19 cellular contexts compared by ENCODE assay signal in the genomic region with DNA sequence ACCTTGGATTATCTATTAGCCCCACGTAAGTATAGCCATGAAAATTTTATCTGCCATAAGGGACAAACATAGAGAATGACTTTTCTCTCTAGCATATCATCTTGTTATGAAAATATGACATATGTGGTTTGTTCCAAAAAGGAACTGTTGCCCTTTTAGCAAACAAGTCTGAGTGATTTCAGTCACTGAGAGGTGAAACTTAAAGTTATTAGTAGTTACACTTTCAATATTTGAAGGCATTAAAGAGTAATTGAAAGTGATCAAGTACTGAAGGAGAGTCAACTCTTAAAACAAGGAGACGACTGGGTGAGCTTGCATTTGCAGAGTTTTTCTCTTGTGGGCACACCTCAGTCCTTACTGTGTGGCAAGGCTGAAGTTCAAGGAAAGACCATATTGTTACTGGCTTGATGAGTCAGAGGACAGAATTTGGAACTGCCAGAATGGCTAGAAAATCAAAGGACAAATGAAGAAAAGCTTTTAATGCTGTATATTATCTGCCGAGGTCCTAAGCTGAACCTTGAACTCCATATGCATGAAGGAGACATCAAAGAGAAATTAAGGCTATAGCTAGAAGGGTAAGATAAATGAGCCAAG.
DNase-seq lines count a peak whose midpoint lies in the region; ATAC-seq and TF ChIP-seq lines count a peak whose summit lies in the region.
"Had no signal": no experiment of that assay in that cellular context is flagged by ENCODE, and none has a peak within 500 bp of the region (broad histone marks: within the 10 kb centered on the region; RNA-seq: fewer than 3 reads in every experiment).

No MANE protein-coding gene starts in this region.

- CTCF ChIA-PET in CD8-positive, alpha-beta memory T cell (lab: Charles Lee): no interaction called here

- no peak overlapping the region for H3K27ac ChIP-seq in thoracic aorta
- H3K27ac ChIP-seq in CD8-positive, alpha-beta memory T cell (ENCODE audit: low read depth, low read length): no peak overlapping the region
- H3K27ac ChIP-seq: BLaER1 treated with 17β-estradiol and CSF1 and Interleukin-3, amounts not matched to agents 10 nM and 100 nM; SJCRH30 had no signal

- no peaks in the 10 kb centered on the region for H3K27me3 ChIP-seq in thoracic aorta (replicated peaks; ENCODE audit: insufficient read depth)
- no peaks in the 10 kb centered on the region for H3K27me3 ChIP-seq in CD8-positive, alpha-beta memory T cell (ENCODE audit: insufficient read depth, low read length, poor library complexity, severe bottlenecking)
- H3K27me3 ChIP-seq: BLaER1 treated with 17β-estradiol and CSF1 and Interleukin-3, amounts not matched to agents 10 nM and 100 nM; SJCRH30 had no signal

- H3K9me3 ChIP-seq in thoracic aorta: no peaks in the 10 kb centered on the region
- H3K9me3 ChIP-seq in CD8-positive, alpha-beta memory T cell (ENCODE audit: low read length): no peaks in the 10 kb centered on the region
- H3K9me3 ChIP-seq: BLaER1 treated with 17β-estradiol and CSF1 and Interleukin-3, amounts not matched to agents 10 nM and 100 nM; SJCRH30 had no signal

- H3K36me3 Mint-ChIP-seq in CD8-positive, alpha-beta memory T cell: peaks cover 0 to 7% (median 0%) of the 10 kb centered on the region in 3 donors
- H3K36me3 Mint-ChIP-seq in HFFc6 (ENCODE audit: low read depth): no peaks in the 10 kb centered on the region

- no peak overlapping the region for H3K4me3 Mint-ChIP-seq in CD8-positive, alpha-beta memory T cell
- no peak overlapping the region for H3K4me3 Mint-ChIP-seq in HFFc6
- H3K4me3 Mint-ChIP-seq: activated naive CD8-positive, alpha-beta T cell treated with anti-CD3 and anti-CD28 coated beads, Interleukin-2, amount 50 U/mL, for 24 hours; central memory CD8-positive, alpha-beta T cell; endodermal cell; stimulated activated naive CD8-positive, alpha-beta T cell treated with anti-CD3 and anti-CD28 coated beads, Interleukin-15, amount 100 ng/mL, for 72 hours had no signal

- H3K4me1 Mint-ChIP-seq in CD8-positive, alpha-beta memory T cell: no peaks in the 10 kb centered on the region
- H3K4me1 Mint-ChIP-seq in HFFc6 (ENCODE audit: low read depth): no peaks in the 10 kb centered on the region
- H3K4me1 Mint-ChIP-seq: activated naive CD8-positive, alpha-beta T cell treated with anti-CD3 and anti-CD28 coated beads, Interleukin-2, amount 50 U/mL, for 24 hours; central memory CD8-positive, alpha-beta T cell; endodermal cell; stimulated activated naive CD8-positive, alpha-beta T cell treated with anti-CD3 and anti-CD28 coated beads, Interleukin-15, amount 100 ng/mL, for 72 hours had no signal

- peaks cover 7 to 28% of the 10 kb centered on the region in 2 donors for H3K27me3 Mint-ChIP-seq in CD8-positive, alpha-beta memory T cell
- H3K27me3 Mint-ChIP-seq in HFFc6 (ENCODE audit: insufficient read depth): no peaks in the 10 kb centered on the region
- H3K27me3 Mint-ChIP-seq: stimulated activated naive CD8-positive, alpha-beta T cell treated with anti-CD3 and anti-CD28 coated beads, Interleukin-15, amount 100 ng/mL, for 72 hours had no signal

- no peak overlapping the region for H3K4me3 ChIP-seq in thoracic aorta
- H3K4me3 ChIP-seq in CD8-positive, alpha-beta memory T cell (ENCODE audit: low read length): no peak overlapping the region
- H3K4me3 ChIP-seq: BLaER1 treated with 17β-estradiol and CSF1 and Interleukin-3, amounts not matched to agents 10 nM and 100 nM; SJCRH30 had no signal

- H3K4me1 ChIP-seq in thoracic aorta (ENCODE audit: control insufficient read depth in 1 of 2, low read depth in 2 of 2): peaks cover 0 to 31% of the 10 kb centered on the region in 2 donors
- H3K4me1 ChIP-seq in CD8-positive, alpha-beta memory T cell (ENCODE audit: insufficient read depth, low read length): no peaks in the 10 kb centered on the region
- H3K4me1 ChIP-seq: BLaER1 treated with 17β-estradiol and CSF1 and Interleukin-3, amounts not matched to agents 10 nM and 100 nM; SJCRH30 had no signal

- H3K36me3 ChIP-seq in thoracic aorta: no peaks in the 10 kb centered on the region
- H3K36me3 ChIP-seq in CD8-positive, alpha-beta memory T cell (ENCODE audit: insufficient read depth, low read length): no peaks in the 10 kb centered on the region
- H3K36me3 ChIP-seq: BLaER1 treated with 17β-estradiol and CSF1 and Interleukin-3, amounts not matched to agents 10 nM and 100 nM; SJCRH30 had no signal

- no peak for DNase-seq in thoracic aorta (ENCODE audit: low spot score)
- DNase-seq in central memory CD4-positive, alpha-beta T cell: no peak
- DNase-seq in CD8-positive, alpha-beta memory T cell: no peak
- DNase-seq in HFFc6: no peak
- DNase-seq: activated CD4-positive, alpha-beta T cell treated with anti-CD3 and anti-CD28 coated beads, Interleukin-2, amount 50 U/mL, for 48 hours; activated naive CD8-positive, alpha-beta T cell treated with anti-CD3 and anti-CD28 coated beads, Interleukin-2, amount 50 U/mL, for 24 hours; DMS79; endodermal cell; KBM-7; NCI-H1105 treated with DMSO at 0.1 percent for 48 hours; NCI-H226; SJCRH30; stimulated activated CD4-positive, alpha-beta T cell treated with anti-CD3 and anti-CD28 coated beads, Interleukin-12 subunit alpha, Interleukin-12 subunit beta, amount 100 ng/mL, for 4 hours; stimulated activated naive CD8-positive, alpha-beta T cell treated with anti-CD3 and anti-CD28 coated beads, Interleukin-15, amount 100 ng/mL, for 72 hours had no signal

- peaks cover 0 to 12% (median 3%) of the 10 kb centered on the region in 5 donors for H3K9me3 Mint-ChIP-seq in CD8-positive, alpha-beta memory T cell
- H3K9me3 Mint-ChIP-seq in HFFc6: no peaks in the 10 kb centered on the region
- H3K9me3 Mint-ChIP-seq: activated naive CD8-positive, alpha-beta T cell treated with anti-CD3 and anti-CD28 coated beads, Interleukin-2, amount 50 U/mL, for 24 hours; central memory CD8-positive, alpha-beta T cell had no signal

- ATAC-seq in GM18907 (IDR thresholded peaks at IDR 0.05; ENCODE audit: unreplicated experiment) (peak; percentile 76), GM21619 (IDR thresholded peaks at IDR 0.05; ENCODE audit: unreplicated experiment) (peak; percentile 80), HG03354 (IDR thresholded peaks at IDR 0.05; ENCODE audit: poor library complexity, severe bottlenecking, unreplicated experiment) (peak; percentile 67), thoracic aorta (ENCODE audit: insufficient number of reproducible peaks, low FRiP score, low read depth) (peak; percentile 50)
- ATAC-seq: activated naive CD8-positive, alpha-beta T cell treated with anti-CD3 and anti-CD28 coated beads, Interleukin-2, amount 50 U/mL, for 24 hours; stimulated activated naive CD8-positive, alpha-beta T cell treated with anti-CD3 and anti-CD28 coated beads, Interleukin-15, amount 100 ng/mL, for 72 hours had no signal

- no peak overlapping the region for H3K27ac Mint-ChIP-seq in CD8-positive, alpha-beta memory T cell
- no peak overlapping the region for H3K27ac Mint-ChIP-seq in HFFc6
- H3K27ac Mint-ChIP-seq: activated naive CD8-positive, alpha-beta T cell treated with anti-CD3 and anti-CD28 coated beads, Interleukin-2, amount 50 U/mL, for 24 hours; endodermal cell; stimulated activated naive CD8-positive, alpha-beta T cell treated with anti-CD3 and anti-CD28 coated beads, Interleukin-15, amount 100 ng/mL, for 72 hours had no signal

- POLR2A ChIA-PET in CD8-positive, alpha-beta memory T cell (lab: Charles Lee): no interaction called here

- no peak for TF ChIP-seq CTCF in thoracic aorta (IDR thresholded peaks at IDR 0.05)
- no peak for TF ChIP-seq CTCF in HFFc6 (IDR thresholded peaks at IDR 0.05)
